ENCODE assay signal across 8 cellular contexts in the genomic region with DNA sequence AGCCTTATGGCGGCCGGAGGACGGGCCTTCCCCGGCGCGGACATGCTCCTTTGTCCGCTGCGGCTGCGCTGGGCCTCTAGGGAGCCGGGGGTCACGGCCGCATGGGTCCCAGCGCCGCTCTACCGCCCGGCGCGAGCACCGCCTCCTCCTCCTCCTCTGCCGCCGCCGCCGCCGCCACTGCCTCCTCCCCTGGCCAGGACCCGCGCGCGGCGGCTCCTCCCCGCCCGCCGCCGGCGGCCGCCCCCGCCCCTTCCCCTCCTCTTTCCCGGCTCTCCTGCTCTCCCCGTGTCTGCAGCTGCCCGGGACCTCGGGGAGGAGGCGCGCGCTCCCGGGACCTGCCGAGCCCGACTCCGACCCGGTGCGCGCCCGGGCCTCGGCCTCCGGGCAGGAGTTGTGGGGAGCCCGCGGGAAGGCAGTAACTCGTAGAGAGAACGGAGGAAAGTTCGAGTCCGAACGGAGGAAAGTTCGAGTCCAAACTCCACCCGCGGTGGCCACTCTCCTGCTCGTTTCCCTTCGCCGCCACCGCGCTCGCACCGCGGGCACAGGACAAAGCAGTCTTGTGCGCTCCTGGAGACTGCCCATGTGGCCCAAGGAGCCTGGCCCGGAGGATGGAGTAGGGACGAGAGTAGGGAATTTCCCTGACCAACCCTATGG. TPM values are rescaled to one million over a fixed set of nuclear protein-coding genes. Genes with fewer than 3 reads are reported as not detected.
A peak's percentile ranks its signal among the peaks of the same experiment; 100 is the strongest.
DNase-seq lines count a peak whose midpoint lies in the region; ATAC-seq and TF ChIP-seq lines count a peak whose summit lies in the region.

A gene with protein sequence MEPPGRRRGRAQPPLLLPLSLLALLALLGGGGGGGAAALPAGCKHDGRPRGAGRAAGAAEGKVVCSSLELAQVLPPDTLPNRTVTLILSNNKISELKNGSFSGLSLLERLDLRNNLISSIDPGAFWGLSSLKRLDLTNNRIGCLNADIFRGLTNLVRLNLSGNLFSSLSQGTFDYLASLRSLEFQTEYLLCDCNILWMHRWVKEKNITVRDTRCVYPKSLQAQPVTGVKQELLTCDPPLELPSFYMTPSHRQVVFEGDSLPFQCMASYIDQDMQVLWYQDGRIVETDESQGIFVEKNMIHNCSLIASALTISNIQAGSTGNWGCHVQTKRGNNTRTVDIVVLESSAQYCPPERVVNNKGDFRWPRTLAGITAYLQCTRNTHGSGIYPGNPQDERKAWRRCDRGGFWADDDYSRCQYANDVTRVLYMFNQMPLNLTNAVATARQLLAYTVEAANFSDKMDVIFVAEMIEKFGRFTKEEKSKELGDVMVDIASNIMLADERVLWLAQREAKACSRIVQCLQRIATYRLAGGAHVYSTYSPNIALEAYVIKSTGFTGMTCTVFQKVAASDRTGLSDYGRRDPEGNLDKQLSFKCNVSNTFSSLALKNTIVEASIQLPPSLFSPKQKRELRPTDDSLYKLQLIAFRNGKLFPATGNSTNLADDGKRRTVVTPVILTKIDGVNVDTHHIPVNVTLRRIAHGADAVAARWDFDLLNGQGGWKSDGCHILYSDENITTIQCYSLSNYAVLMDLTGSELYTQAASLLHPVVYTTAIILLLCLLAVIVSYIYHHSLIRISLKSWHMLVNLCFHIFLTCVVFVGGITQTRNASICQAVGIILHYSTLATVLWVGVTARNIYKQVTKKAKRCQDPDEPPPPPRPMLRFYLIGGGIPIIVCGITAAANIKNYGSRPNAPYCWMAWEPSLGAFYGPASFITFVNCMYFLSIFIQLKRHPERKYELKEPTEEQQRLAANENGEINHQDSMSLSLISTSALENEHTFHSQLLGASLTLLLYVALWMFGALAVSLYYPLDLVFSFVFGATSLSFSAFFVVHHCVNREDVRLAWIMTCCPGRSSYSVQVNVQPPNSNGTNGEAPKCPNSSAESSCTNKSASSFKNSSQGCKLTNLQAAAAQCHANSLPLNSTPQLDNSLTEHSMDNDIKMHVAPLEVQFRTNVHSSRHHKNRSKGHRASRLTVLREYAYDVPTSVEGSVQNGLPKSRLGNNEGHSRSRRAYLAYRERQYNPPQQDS (N-terminal part only) (minus strand): TSS at position 179 of the 654 bp plus-strand sequence. CDS start 282 bp downstream, outside the sequence.

- peak within 1 kb of the TSS; percentile 82 for H3K4me3 ChIP-seq in adipocyte (ENCODE audit: low read length)
- peak within 1 kb of the TSS; percentile 61 for H3K4me3 ChIP-seq in cardiac muscle cell
- H3K4me3 ChIP-seq in osteoblast (ENCODE audit: insufficient read depth, low read length): peak within 1 kb of the TSS; percentile 68
- H3K4me3 ChIP-seq in uterus: peak within 1 kb of the TSS; percentile 58 to 59

- peak; percentile 38 to 46 for TF ChIP-seq POLR2A in uterus (IDR thresholded peaks at IDR 0.05)

- intact Hi-C loops in uterus (cut with DNase I; ENCODE audit: low total_unique reads): loop anchor here (2.0 kb wide), 1 partner anchor 35 kb away; no protein-coding TSS in a partner anchor

- H3K4me1 ChIP-seq in adipocyte (ENCODE audit: control insufficient read depth, insufficient read depth, low read length): peaks cover 13% of the 10 kb centered on the region
- H3K4me1 ChIP-seq in cardiac muscle cell (ENCODE audit: low read depth): peaks cover 7% of the 10 kb centered on the region
- peaks cover 18% of the 10 kb centered on the region for H3K4me1 ChIP-seq in osteoblast (ENCODE audit: insufficient read depth, low read length)
- no peaks in the 10 kb centered on the region for H3K4me1 ChIP-seq in uterus

- no peaks in the 10 kb centered on the region for H3K9me3 ChIP-seq in adipocyte (ENCODE audit: control insufficient read depth, low read length)
- H3K9me3 ChIP-seq in cardiac muscle cell (ENCODE audit: low read depth): no peaks in the 10 kb centered on the region
- no peaks in the 10 kb centered on the region for H3K9me3 ChIP-seq in osteoblast (ENCODE audit: low read depth, low read length)
- H3K9me3 ChIP-seq in uterus: no peaks in the 10 kb centered on the region

- DNase-seq in GM10248 (ENCODE audit: extremely low spot score) (peak; percentile 40), NOMO-1 treated with DMSO at 0.1 percent for 48 hours (lab: John Stamatoyannopoulos, UW; ENCODE audit: unreplicated experiment) (peak; percentile 18), adipocyte (ENCODE audit: low read depth) (peak; percentile 89), cardiac muscle cell (ENCODE audit: low read depth in 1 of 2, low spot score in 1 of 2) (peak; percentile 84 to 90), osteoblast (ENCODE audit: insufficient read length, low spot score, missing footprints) (peak; percentile 96), uterus (peak; percentile 71 to 74)

- peaks cover 5% of the 10 kb centered on the region for H4K20me1 ChIP-seq in osteoblast (ENCODE audit: insufficient read depth, low read length)

- no peaks in the 10 kb centered on the region for H3K36me3 ChIP-seq in adipocyte (ENCODE audit: control insufficient read depth, insufficient read depth, low read length, severe bottlenecking)
- no peaks in the 10 kb centered on the region for H3K36me3 ChIP-seq in cardiac muscle cell
- H3K36me3 ChIP-seq in osteoblast (ENCODE audit: insufficient read depth, low read length): no peaks in the 10 kb centered on the region
- H3K36me3 ChIP-seq in uterus: no peaks in the 10 kb centered on the region

- H3K27me3 ChIP-seq in adipocyte (replicated peaks; ENCODE audit: control insufficient read depth, insufficient read depth, low read length) (no peaks in the 10 kb centered on the region), cardiac muscle cell (no peaks in the 10 kb centered on the region), osteoblast (ENCODE audit: insufficient read depth, low read length) (no peaks in the 10 kb centered on the region), uterus (no peaks in the 10 kb centered on the region)

- H2AFZ ChIP-seq in osteoblast (ENCODE audit: low read length): peak within 1 kb of the TSS; percentile 89

- CTCF ChIA-PET in GM10248 (lab: Yijun Ruan, JAX): no interaction called here

- TF ChIP-seq CTCF in GM10248 (IDR thresholded peaks at IDR 0.05; ENCODE audit: control extremely low read depth, extremely low read depth, low read depth, missing control alignments): no peak
- no peak for TF ChIP-seq CTCF in cardiac muscle cell (IDR thresholded peaks at IDR 0.05; ENCODE audit: low read depth, low read length)
- no peak for TF ChIP-seq CTCF in osteoblast (IDR thresholded peaks at IDR 0.05; ENCODE audit: extremely low read depth, low read depth, low read length)
- no peak for TF ChIP-seq CTCF in uterus (IDR thresholded peaks at IDR 0.05)

- peaks cover 17% of the 10 kb centered on the region for H3K79me2 ChIP-seq in osteoblast (ENCODE audit: insufficient read depth, low read length)

- POLR2A ChIA-PET in GM10248 (lab: Yijun Ruan, JAX): no interaction called here

- ATAC-seq in HG03103 (IDR thresholded peaks at IDR 0.05; ENCODE audit: low read depth, unreplicated experiment) (peak; percentile 66), GM19351 (IDR thresholded peaks at IDR 0.05; ENCODE audit: unreplicated experiment) (no peak)

- peak within 1 kb of the TSS; percentile 82 for H3K9ac ChIP-seq in adipocyte (ENCODE audit: low read length)

- H3K27ac ChIP-seq in cardiac muscle cell (peak within 1 kb of the TSS; percentile 86), osteoblast (ENCODE audit: low read depth, low read length) (peak within 1 kb of the TSS; percentile 80), uterus (peak within 1 kb of the TSS; percentile 87)

- H3K4me2 ChIP-seq in osteoblast (ENCODE audit: insufficient read depth, low read length): peak within 1 kb of the TSS; percentile 90

RNA-seq across cellular contexts. Expression of the gene that starts here (rescaled TPM):
- total RNA-seq in cardiac muscle cell (32.2 and 41.1 TPM in 2 replicates), osteoblast (25.3 and 26.2 TPM in 2 replicates), uterus (100 to 1,000 TPM in 1 of 4 donors, 10 to 100 TPM in 3; 35.3 to 103 (median 45.4) TPM)
- polyA plus RNA-seq in cardiac muscle cell: 29.3 and 35.4 TPM in 2 replicates

Comparison
In these comparisons a context has a peak if more than half of its experiments do, and no peak if none do; other contexts are left out.
1. DNase-seq: peak in every context shown above with its lines; median percentile 96 in osteoblast; 89 in adipocyte; 87 in cardiac muscle cell; 72 in uterus; 40 in GM10248; 18 in NOMO-1 treated with DMSO at 0.1 percent for 48 hours.